ENCODE assay signal across 8 cellular contexts in the genomic region with DNA sequence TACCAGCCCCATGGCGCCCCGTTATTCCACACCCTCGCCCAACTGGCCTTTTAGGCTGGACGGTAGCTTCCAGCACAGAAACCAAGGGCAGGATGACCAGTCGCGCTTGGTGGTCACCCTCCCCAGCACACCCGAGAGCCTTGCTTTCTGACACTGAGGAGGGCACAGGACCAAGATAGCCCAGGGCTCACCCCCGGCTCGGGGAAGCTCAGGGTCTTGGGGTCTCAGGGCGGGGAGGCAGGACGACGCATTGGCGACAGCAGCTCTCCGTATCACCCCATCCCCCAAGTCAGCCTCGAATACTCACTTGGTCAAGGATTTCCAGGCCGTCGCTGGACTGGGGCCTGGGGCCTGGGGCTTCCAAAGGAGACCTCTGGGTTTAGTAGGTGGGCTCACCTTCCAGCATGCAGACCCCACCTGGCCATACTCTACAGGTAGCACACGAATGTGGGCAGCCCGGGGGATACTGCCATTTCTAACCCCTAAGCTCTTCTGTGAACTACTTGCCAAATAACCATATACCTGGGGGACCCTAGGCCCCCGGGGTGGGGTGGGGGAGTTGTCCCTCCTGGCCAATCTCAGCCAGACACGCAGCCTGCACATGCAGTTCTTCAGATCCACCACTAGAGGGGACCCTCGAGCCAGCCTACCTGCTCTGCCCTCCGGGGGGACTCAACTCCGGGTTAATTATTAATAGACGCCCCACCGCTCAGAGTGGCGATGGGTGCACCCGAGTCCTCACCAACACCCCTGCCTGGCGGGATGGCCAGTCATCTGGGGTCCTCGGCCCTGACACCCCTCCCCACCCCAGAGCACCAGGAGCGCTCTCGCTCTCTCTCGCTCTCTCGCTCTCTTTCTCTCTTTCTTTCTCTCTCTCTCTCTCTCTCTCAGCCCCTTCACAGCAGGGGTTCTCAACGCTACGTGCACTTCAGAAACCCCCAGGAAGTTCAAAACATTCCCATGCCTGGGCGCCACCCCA. TPM values are rescaled to one million over a fixed set of nuclear protein-coding genes. Genes with fewer than 3 reads are reported as not detected.
DNase-seq lines count a peak whose midpoint lies in the region; ATAC-seq and TF ChIP-seq lines count a peak whose summit lies in the region.

No MANE protein-coding gene starts in this region.

- H3K4me3 ChIP-seq in BLaER1, result no peak overlapping the region
- peak overlapping the region; percentile 59 for H3K4me3 ChIP-seq in GM23338
- peak overlapping the region; percentile 65 for H3K4me3 ChIP-seq in PC-3 (ENCODE audit: low read length)

- 0 out of 2 replicates have a peak overlapping the region, but pooled peaks have one; percentile 5 for H3K27ac Mint-ChIP-seq in GM23338
- peak overlapping the region; percentile 1 for H3K27ac Mint-ChIP-seq in progenitor cell of endocrine pancreas

- H4K20me1 ChIP-seq in BLaER1, result no peaks in the 10 kb centered on the region
- H4K20me1 ChIP-seq in GM23338 (replicated peaks; ENCODE audit: insufficient read depth), result peaks cover 4% of the 10 kb centered on the region
- no peaks in the 10 kb centered on the region for H4K20me1 ChIP-seq in PC-3 (ENCODE audit: low read length)

- H3K9ac ChIP-seq in BLaER1 (no peak overlapping the region), PC-3 (ENCODE audit: low read length) (peak overlapping the region; percentile 7; the same call in 1 of the 2 replicates)

- H3K27me3 Mint-ChIP-seq in GM23338 (ENCODE audit: insufficient read depth, low read depth, poor library complexity) (peaks cover 10% of the 10 kb centered on the region), progenitor cell of endocrine pancreas (no peaks in the 10 kb centered on the region)

- ATAC-seq in GM23338, result peak; percentile 51
- peak; percentile 64 for ATAC-seq in PC-3
- no peak for ATAC-seq in GM19463 (IDR thresholded peaks at IDR 0.05; ENCODE audit: unreplicated experiment)
- ATAC-seq in HG03460 (IDR thresholded peaks at IDR 0.05; ENCODE audit: unreplicated experiment), result no peak

- H3K27me3 ChIP-seq in BLaER1, result no peaks in the 10 kb centered on the region
- H3K27me3 ChIP-seq in GM23338 (ENCODE audit: insufficient read depth), result no peaks in the 10 kb centered on the region
- H3K27me3 ChIP-seq in PC-3 (ENCODE audit: low read length), result no peaks in the 10 kb centered on the region

- POLR2A ChIA-PET in PC-3 (lab: Charles Lee; ENCODE audit: unreplicated experiment), result no interaction called here

- H3K4me3 Mint-ChIP-seq in GM23338 (peak overlapping the region; percentile 72), progenitor cell of endocrine pancreas (ENCODE audit: low read depth) (peak overlapping the region; percentile 30)

- no peaks in the 10 kb centered on the region for H3K9me2 ChIP-seq in GM23338 (ENCODE audit: insufficient read depth)
- H3K9me2 ChIP-seq in PC-3 (replicated peaks; ENCODE audit: low read length), result no peaks in the 10 kb centered on the region

- H3K9me3 ChIP-seq in BLaER1 (no peaks in the 10 kb centered on the region), PC-3 (ENCODE audit: low read length) (no peaks in the 10 kb centered on the region)

- H3K4me1 ChIP-seq in BLaER1, result peaks cover 20% of the 10 kb centered on the region
- H3K4me1 ChIP-seq in GM23338 (ENCODE audit: insufficient read depth), result peaks cover 8% of the 10 kb centered on the region
- H3K4me1 ChIP-seq in PC-3 (ENCODE audit: insufficient read depth, low read length), result peaks cover 8% of the 10 kb centered on the region; the same call in 1 of the 2 replicates

- H3F3A ChIP-seq in GM23338 (replicated peaks; ENCODE audit: low read depth) (peaks cover 5% of the 10 kb centered on the region; the same call in 1 of the 2 replicates), PC-3 (ENCODE audit: low read length, unreplicated experiment) (no peaks in the 10 kb centered on the region)

- H2AFZ ChIP-seq in GM23338 (no peak overlapping the region), PC-3 (ENCODE audit: low read length) (peak overlapping the region; percentile 80)

- no peaks in the 10 kb centered on the region; the same call in 1 of the 2 replicates for H3K36me3 ChIP-seq in BLaER1
- no peaks in the 10 kb centered on the region; the same call in 1 of the 2 replicates for H3K36me3 ChIP-seq in GM23338 (ENCODE audit: insufficient read depth)
- H3K36me3 ChIP-seq in PC-3 (ENCODE audit: low read depth, low read length), result no peaks in the 10 kb centered on the region

- no TSS peak for BruUV-seq in PC-3 (replicated peaks; lab: Mats Ljungman, UMichigan)

- peaks cover 19% of the 10 kb centered on the region for H3K36me3 Mint-ChIP-seq in GM23338 (ENCODE audit: low read depth)
- H3K36me3 Mint-ChIP-seq in progenitor cell of endocrine pancreas (ENCODE audit: insufficient read depth), result peaks cover 5% of the 10 kb centered on the region

- H3K79me2 ChIP-seq in GM23338 (replicated peaks; ENCODE audit: insufficient read depth) (peaks cover 20% of the 10 kb centered on the region), PC-3 (ENCODE audit: low read length) (no peaks in the 10 kb centered on the region)

- intact Hi-C loops in PC-3 (cut with micrococcal nuclease), result loop anchor here (1.0 to 5.0 kb wide), 2 partner anchors 77 to 97 kb away; no protein-coding TSS in a partner anchor

- H3K4me2 ChIP-seq in BLaER1 (peak overlapping the region; percentile 24), GM23338 (peak overlapping the region; percentile 85), PC-3 (ENCODE audit: low read length) (peak overlapping the region; percentile 85)

- H3K4me1 Mint-ChIP-seq in GM23338 (peaks cover 11% of the 10 kb centered on the region), progenitor cell of endocrine pancreas (ENCODE audit: low read depth) (peaks cover 10% of the 10 kb centered on the region)

- TF ChIP-seq CTCF in GM23338 (conservative IDR thresholded peaks at IDR 0.05; ENCODE audit: low read depth in 2 of 2) (peak; percentile 85 to 94), PC-3 (conservative IDR thresholded peaks at IDR 0.05; ENCODE audit: low read depth, low read length) (peak; percentile 99), progenitor cell of endocrine pancreas (IDR thresholded peaks at IDR 0.05; ENCODE audit: unreplicated experiment) (peak; percentile 96)

- CTCF ChIA-PET in PC-3 (lab: Charles Lee), result interaction anchor here (0.6 to 1.1 kb wide), 4 partner anchors 23 to 197 kb away, joined by 3 to 13 read pairs (median 6); no protein-coding TSS in a partner anchor

- H3K9me3 Mint-ChIP-seq in GM23338, result no peaks in the 10 kb centered on the region
- no peaks in the 10 kb centered on the region for H3K9me3 Mint-ChIP-seq in progenitor cell of endocrine pancreas (ENCODE audit: low read depth)

- peak; percentile 73 for DNase-seq in GM23338 (ENCODE audit: low spot score)
- peak; percentile 77 for DNase-seq in PC-3
- peak; percentile 34 for DNase-seq in activated T-helper 9 cell treated with anti-CD3 and anti-CD28 coated beads, Interleukin-2, amount 50 U/mL, for 16 hours (ENCODE audit: low read depth)
- peak; percentile 24 for DNase-seq in globus pallidus (ENCODE audit: low spot score)
- DNase-seq in progenitor cell of endocrine pancreas (ENCODE audit: low spot score, unreplicated experiment), result peak; percentile 70

- H3K27ac ChIP-seq in BLaER1 (no peak overlapping the region), GM23338 (ENCODE audit: low read depth) (no peak overlapping the region; the same call in 1 of the 2 replicates), PC-3 (ENCODE audit: low read length) (no peak overlapping the region)

RNA-seq across cellular contexts. Expression of a gene that starts 30.0 kb away (rescaled TPM):
- total RNA-seq in GM23338 (2014; rRNA removed; shearing (Covaris generic)), result 93.5 and 104 TPM in 2 replicates
- polyA plus RNA-seq in GM23338 (2016; fragmentation: Nextera tagmentation; extraction: Ambion mirVana), result 15.2 and 16.7 TPM in 2 replicates
- total RNA-seq in PC-3 (2014; rRNA removed), result 23.7 and 24.6 TPM in 2 replicates
- total RNA-seq in progenitor cell of endocrine pancreas, result 85.1 and 87.9 TPM in 2 replicates

RNA-seq across cellular contexts. Expression of a gene that starts 30.8 kb away (rescaled TPM):
- total RNA-seq in GM23338 (2014; rRNA removed; shearing (Covaris generic)), result 7.1 and 8.1 TPM in 2 replicates
- 6.7 and 7.6 TPM in 2 replicates for polyA plus RNA-seq in GM23338 (2016; fragmentation: Nextera tagmentation; extraction: Ambion mirVana)
- 5.3 and 7.5 TPM in 2 replicates for total RNA-seq in PC-3 (2014; rRNA removed)
- total RNA-seq in progenitor cell of endocrine pancreas, result 26.9 and 28.0 TPM in 2 replicates

Comparison
In these comparisons a context has a peak if more than half of its experiments do, and no peak if none do; other contexts are left out.
1. H3K4me2 ChIP-seq: peak in every context shown above with its lines; median percentile 85 in GM23338; 85 in PC-3; 24 in BLaER1.
2. ATAC-seq: peak in GM23338 (single experiment) and PC-3 (single experiment); none in GM19463 (single experiment) and HG03460 (single experiment).
3. DNase-seq: peak in every context shown above with its lines; median percentile 77 in PC-3; 73 in GM23338; 70 in progenitor cell of endocrine pancreas; 34 in activated T-helper 9 cell treated with anti-CD3 and anti-CD28 coated beads, Interleukin-2, amount 50 U/mL, for 16 hours; 24 in globus pallidus.
4. Peak in every context shown above with its lines, with median percentiles within 50 percentile points of each other: CTCF ChIP-seq.